ENCODE assay signal across 9 cellular contexts in genomic region chr3:111858641-111859040, GRCh38. TPM values are rescaled to one million over a fixed set of nuclear protein-coding genes. Genes with fewer than 3 reads are reported as not detected.
A peak's percentile ranks its signal among the peaks of the same experiment; 100 is the strongest.
DNase-seq lines count a peak whose midpoint lies in the region; ATAC-seq and TF ChIP-seq lines count a peak whose summit lies in the region.
"Had no signal": no experiment of that assay in that cellular context is flagged by ENCODE, and none has a peak within 500 bp of the region (broad histone marks: within the 10 kb centered on the region; RNA-seq: fewer than 3 reads in every experiment).

No MANE protein-coding gene starts in this region.

- H3K27ac ChIP-seq in CD8-positive, alpha-beta memory T cell (ENCODE audit: low read depth, low read length): no peak overlapping the region
- H3K27ac ChIP-seq in SJSA1 (peak overlapping the region; percentile 100), fibroblast of lung (ENCODE audit: insufficient read depth, low read length) (peak overlapping the region; percentile 94), ovary (no peak overlapping the region)

- no peak for DNase-seq in CD8-positive, alpha-beta memory T cell
- DNase-seq in SJSA1 (ENCODE audit: low read depth in 1 of 2, low spot score in 2 of 2): no peak
- DNase-seq in fibroblast of lung (ENCODE audit: low read depth in 2 of 2): no peak
- DNase-seq in ovary: no peak
- no peak for DNase-seq in RKO (ENCODE audit: low spot score)
- DNase-seq in putamen (ENCODE audit: low spot score): no peak
- DNase-seq: Kasumi-1 had no signal

- intact Hi-C loops in ovary (cut with DNase I): loop anchor here in 1 of 4 donors (5.0 to 10.0 kb wide), 3 partner anchors 54 to 121 kb away; no protein-coding TSS in a partner anchor

- CTCF ChIA-PET in CD8-positive, alpha-beta memory T cell (lab: Charles Lee): interaction anchor here (0.8 to 1.6 kb wide), 7 partner anchors 8 to 189 kb away, joined by 3 to 6 read pairs (median 4); partner anchors contain the start of gene ABHD10

- POLR2A ChIA-PET in CD8-positive, alpha-beta memory T cell (lab: Charles Lee): interaction anchor here (1.2 kb wide), 1 partner anchor 120 kb away, joined by 7 read pairs; the partner anchor contains the start of gene ABHD10

- H3K4me1 ChIP-seq in CD8-positive, alpha-beta memory T cell (ENCODE audit: insufficient read depth, low read length): peaks cover 6% of the 10 kb centered on the region
- H3K4me1 ChIP-seq in SJSA1 (replicated peaks) (peaks cover 30% of the 10 kb centered on the region), fibroblast of lung (ENCODE audit: control insufficient read depth, extremely low read depth, insufficient read depth, low read length) (peaks cover 3% of the 10 kb centered on the region), ovary (ENCODE audit: insufficient read depth) (peaks cover 3% of the 10 kb centered on the region)

- H3K36me3 Mint-ChIP-seq in CD8-positive, alpha-beta memory T cell: peaks cover 0 to 9% (median 0%) of the 10 kb centered on the region in 3 donors

- ATAC-seq in HG02759 (IDR thresholded peaks at IDR 0.05; ENCODE audit: unreplicated experiment): no peak
- ATAC-seq in HG03342 (IDR thresholded peaks at IDR 0.05; ENCODE audit: unreplicated experiment): no peak

- H3K4me2 ChIP-seq in fibroblast of lung (ENCODE audit: extremely low read depth, insufficient read depth, low read length): peak overlapping the region; percentile 61

- H3K4me3 ChIP-seq in CD8-positive, alpha-beta memory T cell (ENCODE audit: low read length): peak overlapping the region; percentile 63
- H3K4me3 ChIP-seq in SJSA1: peak overlapping the region; percentile 96
- peak overlapping the region; percentile 70 to 96 (median 77) for H3K4me3 ChIP-seq in fibroblast of lung (replicated peaks in 1 of 4; ENCODE audit: control extremely low read depth in 1 of 4, insufficient read depth in 1 of 4, low read depth in 3 of 4, low read length in 4 of 4)
- peak overlapping the region; percentile 88 for H3K4me3 ChIP-seq in ovary

- H3K4me3 Mint-ChIP-seq in CD8-positive, alpha-beta memory T cell: peak overlapping the region; percentile 94 to 99 (median 97)

- TF ChIP-seq CTCF in fibroblast of lung (conservative IDR thresholded peaks at IDR 0.05 in 1 of 2, IDR thresholded peaks at IDR 0.05 in 1 of 2; ENCODE audit: low read depth in 1 of 2, low read length in 2 of 2): no peak
- no peak for TF ChIP-seq CTCF in ovary (IDR thresholded peaks at IDR 0.05)

- no peaks in the 10 kb centered on the region for H3K36me3 ChIP-seq in CD8-positive, alpha-beta memory T cell (ENCODE audit: insufficient read depth, low read length)
- peaks cover 18% of the 10 kb centered on the region for H3K36me3 ChIP-seq in SJSA1
- no peaks in the 10 kb centered on the region for H3K36me3 ChIP-seq in fibroblast of lung (ENCODE audit: control insufficient read depth, insufficient read depth, low read length)
- H3K36me3 ChIP-seq in ovary: no peaks in the 10 kb centered on the region

- H3K79me2 ChIP-seq in fibroblast of lung (ENCODE audit: control insufficient read depth, insufficient read depth, low read length): peaks cover 24% of the 10 kb centered on the region

- no peak for TF ChIP-seq EP300 in ovary (IDR thresholded peaks at IDR 0.05)

- no peaks in the 10 kb centered on the region for H4K20me1 ChIP-seq in fibroblast of lung (ENCODE audit: control insufficient read depth, extremely low read depth, insufficient read depth, low read length)

- no peaks in the 10 kb centered on the region for H3K9me3 ChIP-seq in CD8-positive, alpha-beta memory T cell (ENCODE audit: low read length)
- H3K9me3 ChIP-seq in SJSA1 (replicated peaks) (no peaks in the 10 kb centered on the region), fibroblast of lung (ENCODE audit: control insufficient read depth, insufficient read depth, low read depth, low read length) (no peaks in the 10 kb centered on the region), ovary (no peaks in the 10 kb centered on the region)

- peaks cover 26 to 32% (median 30%) of the 10 kb centered on the region in 3 donors for H3K4me1 Mint-ChIP-seq in CD8-positive, alpha-beta memory T cell

- no peak for TF ChIP-seq POLR2A in ovary (IDR thresholded peaks at IDR 0.05)

- no peaks in the 10 kb centered on the region for H3K9me3 Mint-ChIP-seq in CD8-positive, alpha-beta memory T cell

- H3K27me3 ChIP-seq in CD8-positive, alpha-beta memory T cell (ENCODE audit: insufficient read depth, low read length, poor library complexity, severe bottlenecking): peaks cover 5% of the 10 kb centered on the region
- H3K27me3 ChIP-seq in SJSA1 (replicated peaks) (no peaks in the 10 kb centered on the region), fibroblast of lung (ENCODE audit: control insufficient read depth, insufficient read depth, low read length) (no peaks in the 10 kb centered on the region), ovary (no peaks in the 10 kb centered on the region)

- H2AFZ ChIP-seq in fibroblast of lung (ENCODE audit: low read length): no peak overlapping the region

- no peak overlapping the region for H3K9ac ChIP-seq in fibroblast of lung (ENCODE audit: insufficient read depth, low read length)

- H3K27me3 Mint-ChIP-seq in CD8-positive, alpha-beta memory T cell: peaks cover 0 to 2% of the 10 kb centered on the region in 2 donors

- H3K27ac Mint-ChIP-seq in CD8-positive, alpha-beta memory T cell: peak overlapping the region; percentile 85 to 98 (median 90)

- 42 to 65% (median 52%) methylated on average over 10 of the region's 10 CpGs for WGBS in ovary, 3 donors

RNA-seq across cellular contexts. Expression of gene PHLDB2, which starts 0.4 kb away (rescaled TPM):
- total RNA-seq in CD8-positive, alpha-beta memory T cell: 1 to 10 TPM; 1.9 to 2.2 TPM
- 8.1 TPM for polyA plus RNA-seq in CD8-positive, alpha-beta memory T cell
- total RNA-seq in SJSA1 (2014; rRNA removed; shearing (Covaris generic)): 29.3 and 40.5 TPM in 2 replicates
- total RNA-seq in fibroblast of lung (43.4 and 47.9 TPM in 2 replicates), ovary (100 to 1,000 TPM in 1 of 7 donors, 10 to 100 TPM in 6; 13.1 to 141 (median 19.3) TPM)
- polyA plus RNA-seq in fibroblast of lung (14.3 and 33.8 TPM in 2 replicates), ovary (10 to 100 TPM in 1 of 2 donors, 1 to 10 TPM in 1; 9.0 to 26.7 TPM)
- 12.3 and 30.8 TPM in 2 replicates for polyA plus RNA-seq in fibroblast of lung (2012)
- 6.7 and 37.4 TPM in 2 replicates for polyA minus RNA-seq in fibroblast of lung (ENCODE audit: low replicate concordance)

Comparison
In these comparisons a context has a peak if more than half of its experiments do, and no peak if none do; other contexts are left out.
1. H3K27ac ChIP-seq: peak in SJSA1 (single experiment) and fibroblast of lung (single experiment); none in CD8-positive, alpha-beta memory T cell (single experiment) and ovary (0 of 2).
2. Peak in every context shown above with its lines, with median percentiles within 50 percentile points of each other: H3K4me3 ChIP-seq.